Comparison of ENCODE assay signal across 29 cellular contexts in the genomic region with DNA sequence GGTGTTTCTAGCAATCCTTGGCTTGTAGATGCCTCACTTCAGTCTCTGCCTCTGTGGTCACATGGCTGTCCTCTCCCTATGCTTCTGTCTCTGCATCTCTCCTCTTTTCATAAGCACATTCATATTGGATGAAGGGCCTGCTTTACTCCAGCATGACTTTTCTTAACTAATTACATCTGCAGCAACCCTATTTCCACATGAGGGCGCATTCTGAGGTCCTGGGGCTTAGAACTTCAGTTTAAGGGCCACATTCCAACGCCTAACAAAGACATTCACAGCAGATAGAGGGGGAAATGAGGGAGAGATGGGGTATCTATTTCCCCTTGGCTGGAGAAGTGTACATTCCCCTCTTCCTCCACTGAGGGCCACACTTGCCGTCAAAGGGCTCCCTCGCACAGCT.
"Had no signal": no experiment of that assay in that cellular context is flagged by ENCODE, and none has a peak within 500 bp of the region (broad histone marks: within the 10 kb centered on the region; RNA-seq: fewer than 3 reads in every experiment).

No MANE protein-coding gene starts in this region.

- DNase-seq: activated CD4-positive, alpha-beta memory T cell treated with anti-CD3 and anti-CD28 coated beads, Interleukin-2, amount 10 ng/mL, durations not matched to agents 7 days and 5 days; activated CD4-positive, alpha-beta T cell treated with anti-CD3 and anti-CD28 coated beads for 1 hour; activated CD4-positive, alpha-beta T cell treated with anti-CD3 and anti-CD28 coated beads for 48 hours; activated CD4-positive, CD25-positive, alpha-beta regulatory T cell; activated CD8-positive, alpha-beta memory T cell treated with anti-CD3 and anti-CD28 coated beads for 24 hours; activated CD8-positive, alpha-beta memory T cell treated with anti-CD3 and anti-CD28 coated beads, Interleukin-2, amount 10 ng/mL, durations not matched to agents 7 days and 5 days; activated effector memory CD4-positive, alpha-beta T cell treated with anti-CD3 and anti-CD28 coated beads, Interleukin-2, amount 50 U/mL, for 16 hours; activated naive CD4-positive, alpha-beta T cell treated with Interleukin-2 at 50 U/mL for 16 hours; activated naive CD8-positive, alpha-beta T cell treated with anti-CD3 and anti-CD28 coated beads, Interleukin-2, amount 10 ng/mL, durations not matched to agents 7 days and 5 days; activated T-cell treated with anti-CD3 and anti-CD28 coated beads, Interleukin-2, amount 50 U/mL, for 1 hour; activated T-cell treated with anti-CD3 and anti-CD28 coated beads, Interleukin-2, amount 50 U/mL, for 72 hours; amygdala; NCI-H1105; NCI-H1417 treated with DMSO at 0.1 percent for 48 hours; NCI-H2029; NCI-H345; NCI-H524 treated with DMSO at 0.1 percent for 48 hours; NK-92 treated with Interleukin-12 subunit alpha and Interleukin-12 subunit beta, amount 100 ng/mL, for 24 hours; PC-3; SIG-M5; T1000; WERI-Rb-1 had no signal

- H3K27me3 ChIP-seq: ascending aorta, cardiac muscle cell had no signal

- H3K9me3 ChIP-seq: ascending aorta had no signal

- H3K4me3 ChIP-seq: ascending aorta, cardiac muscle cell had no signal

- H3K4me3 Mint-ChIP-seq: activated CD4-positive, alpha-beta memory T cell treated with anti-CD3 and anti-CD28 coated beads, Interleukin-2, amount 10 ng/mL, durations not matched to agents 7 days and 5 days; activated CD8-positive, alpha-beta memory T cell treated with anti-CD3 and anti-CD28 coated beads, Interleukin-2, amount 10 ng/mL, durations not matched to agents 7 days and 5 days; activated naive CD4-positive, alpha-beta T cell treated with anti-CD3 and anti-CD28 coated beads, Interleukin-2, amount 50 U/mL, for 24 hours; activated naive CD8-positive, alpha-beta T cell treated with anti-CD3 and anti-CD28 coated beads, Interleukin-2, amount 10 ng/mL, durations not matched to agents 7 days and 5 days; activated T-cell treated with anti-CD3 and anti-CD28 coated beads, Interleukin-2, amount 50 U/mL, for 72 hours; activated T-helper 17 cell treated with anti-CD3 and anti-CD28 coated beads, Interleukin-2, amount 50 U/mL, for 72 hours; central memory CD8-positive, alpha-beta T cell had no signal

- H3K27ac Mint-ChIP-seq: activated CD4-positive, alpha-beta memory T cell treated with anti-CD3 and anti-CD28 coated beads, Interleukin-2, amount 10 ng/mL, durations not matched to agents 7 days and 5 days; activated CD8-positive, alpha-beta memory T cell treated with anti-CD3 and anti-CD28 coated beads, Interleukin-2, amount 10 ng/mL, durations not matched to agents 7 days and 5 days; activated naive CD4-positive, alpha-beta T cell treated with anti-CD3 and anti-CD28 coated beads, Interleukin-2, amount 50 U/mL, for 24 hours; activated naive CD8-positive, alpha-beta T cell treated with anti-CD3 and anti-CD28 coated beads, Interleukin-2, amount 10 ng/mL, durations not matched to agents 7 days and 5 days; activated T-cell treated with anti-CD3 and anti-CD28 coated beads, Interleukin-2, amount 50 U/mL, for 72 hours; activated T-helper 17 cell treated with anti-CD3 and anti-CD28 coated beads, Interleukin-2, amount 50 U/mL, for 72 hours had no signal

- H3K36me3 Mint-ChIP-seq: activated CD8-positive, alpha-beta memory T cell treated with anti-CD3 and anti-CD28 coated beads, Interleukin-2, amount 10 ng/mL, durations not matched to agents 7 days and 5 days; activated naive CD4-positive, alpha-beta T cell treated with anti-CD3 and anti-CD28 coated beads, Interleukin-2, amount 50 U/mL, for 24 hours; activated naive CD8-positive, alpha-beta T cell treated with anti-CD3 and anti-CD28 coated beads, Interleukin-2, amount 10 ng/mL, durations not matched to agents 7 days and 5 days had no signal

- H3K27ac ChIP-seq: ascending aorta, cardiac muscle cell, KMS-11, RWPE1, WERI-Rb-1 had no signal

- H3K4me1 Mint-ChIP-seq: activated CD4-positive, alpha-beta memory T cell treated with anti-CD3 and anti-CD28 coated beads, Interleukin-2, amount 10 ng/mL, durations not matched to agents 7 days and 5 days; activated CD8-positive, alpha-beta memory T cell treated with anti-CD3 and anti-CD28 coated beads, Interleukin-2, amount 10 ng/mL, durations not matched to agents 7 days and 5 days; activated naive CD4-positive, alpha-beta T cell treated with anti-CD3 and anti-CD28 coated beads, Interleukin-2, amount 50 U/mL, for 24 hours; activated naive CD8-positive, alpha-beta T cell treated with anti-CD3 and anti-CD28 coated beads, Interleukin-2, amount 10 ng/mL, durations not matched to agents 7 days and 5 days; activated T-helper 17 cell treated with anti-CD3 and anti-CD28 coated beads, Interleukin-2, amount 50 U/mL, for 72 hours; central memory CD8-positive, alpha-beta T cell had no signal

- H3K9ac ChIP-seq: KMS-11 had no signal

- H3K4me2 ChIP-seq: KMS-11 had no signal

- H3K36me3 ChIP-seq: ascending aorta, cardiac muscle cell, WERI-Rb-1 had no signal

- H3K4me1 ChIP-seq: ascending aorta had no signal

- H3K27me3 Mint-ChIP-seq: activated CD4-positive, alpha-beta memory T cell treated with anti-CD3 and anti-CD28 coated beads, Interleukin-2, amount 10 ng/mL, durations not matched to agents 7 days and 5 days; activated CD8-positive, alpha-beta memory T cell treated with anti-CD3 and anti-CD28 coated beads, Interleukin-2, amount 10 ng/mL, durations not matched to agents 7 days and 5 days; activated naive CD8-positive, alpha-beta T cell treated with anti-CD3 and anti-CD28 coated beads, Interleukin-2, amount 10 ng/mL, durations not matched to agents 7 days and 5 days; activated T-helper 17 cell treated with anti-CD3 and anti-CD28 coated beads, Interleukin-2, amount 50 U/mL, for 72 hours; central memory CD8-positive, alpha-beta T cell had no signal
